ENCODE assay signal across 1 cellular context in genomic region chr12:70645494-70646317, GRCh38.
A peak's percentile ranks its signal among the peaks of the same experiment; 100 is the strongest.
TF ChIP-seq lines count a peak whose summit lies in the region.

No MANE protein-coding gene starts in this region.

TF ChIP-seq in K562, 482 proteins besides CTCF, POLR2A, EP300 and RAD21 (continued from another document):
- TF ChIP-seq MNT (conservative IDR thresholded peaks at IDR 0.05) (peak; percentile 28 to 29; a peak in 2 of 4 replicates), GATA2 (CRISPR knock-in tag; IDR thresholded peaks at IDR 0.05) (peak; percentile 34; the same call in 1 of the 2 replicates), SOX6 (IDR thresholded peaks at IDR 0.05) (peak; percentile 91), NFE2 (IDR thresholded peaks at IDR 0.05; ENCODE audit: low read depth) (peak; percentile 31; the same call in 1 of the 2 replicates), POLR2H (tag; IDR thresholded peaks at IDR 0.05; ENCODE audit: low read depth) (peak; percentile 44; the same call in 1 of the 2 replicates), ZNF395 (CRISPR knock-in tag; IDR thresholded peaks at IDR 0.05) (peak; percentile 18; the same call in 1 of the 2 replicates), ZNF695 (CRISPR knock-in tag; IDR thresholded peaks at IDR 0.05) (no peak), TOE1 (IDR thresholded peaks at IDR 0.05; ENCODE audit: borderline replicate concordance) (no peak), TOE1 (CRISPR knock-in tag; IDR thresholded peaks at IDR 0.05; ENCODE audit: borderline replicate concordance, low read depth) (no peak)
